Comparison of ENCODE assay signal across 8 cellular contexts in genomic region chr2:222859786-222860726, GRCh38. TPM values are rescaled to one million over a fixed set of nuclear protein-coding genes. Genes with fewer than 3 reads are reported as not detected.
DNase-seq lines count a peak whose midpoint lies in the region.

No MANE protein-coding gene starts in this region.

- H3K4me3 ChIP-seq in trophoblast cell (ENCODE audit: low read depth, low read length) = no peak overlapping the region

- H3K9me3 ChIP-seq in KOPT-K1 (ENCODE audit: insufficient read depth, low read length, poor library complexity, severe bottlenecking) (no peaks in the 10 kb centered on the region), trophoblast cell (ENCODE audit: insufficient read depth, low read depth, low read length) (peaks cover 2% of the 10 kb centered on the region)

- no peaks in the 10 kb centered on the region for H3K9me3 Mint-ChIP-seq in activated T-helper 2 cell treated with anti-CD3 and anti-CD28 coated beads, Interferon-gamma antibody, Interleukin-2, Interleukin-4, amounts not matched to agents 10 μg/mL and 5 μg/mL and 100 μg/mL, durations not matched to agents 14 hours and 24 hours and 36 hours

- no peak overlapping the region for H3K23ac ChIP-seq in trophoblast cell (ENCODE audit: low read length)

- no peak overlapping the region for H2BK5ac ChIP-seq in trophoblast cell (ENCODE audit: low read depth, low read length, poor library complexity)

- peaks cover 9% of the 10 kb centered on the region for H3K79me1 ChIP-seq in trophoblast cell (ENCODE audit: low read length)

- DNase-seq in DMS79 treated with DMSO at 0.1 percent for 48 hours (lab: John Stamatoyannopoulos, UW) (peak; percentile 72), cardiac septum (ENCODE audit: low spot score) (peak; percentile 77), trophoblast cell (peak; percentile 73 to 77), posterior cingulate gyrus (no peak), dedifferentiated amniotic fluid mesenchymal stem cell (ENCODE audit: extremely low spot score) (no peak), COLO668 (lab: John Stamatoyannopoulos, UW; ENCODE audit: unreplicated experiment) (no peak)
- DNase-seq in activated T-helper 2 cell treated with anti-CD3 and anti-CD28 coated beads, Interferon-gamma antibody, Interleukin-2, Interleukin-4, amounts not matched to agents 10 μg/mL and 5 μg/mL and 100 μg/mL, durations not matched to agents 14 hours and 24 hours and 36 hours (ENCODE audit: low spot score) = no peak

- no peak overlapping the region for H4K8ac ChIP-seq in trophoblast cell (ENCODE audit: low read depth, low read length)

- H3K18ac ChIP-seq in trophoblast cell (ENCODE audit: low read length) = no peak overlapping the region

- H3K27ac ChIP-seq in KOPT-K1 (ENCODE audit: low read depth, low read length, poor library complexity, severe bottlenecking) = peak overlapping the region; percentile 81
- peak overlapping the region; percentile 37 for H3K27ac ChIP-seq in trophoblast cell (ENCODE audit: low read depth, low read length)

- H3K4ac ChIP-seq in trophoblast cell (ENCODE audit: low read depth, low read length) = no peak overlapping the region

- no peak overlapping the region for H2BK120ac ChIP-seq in trophoblast cell (ENCODE audit: insufficient read depth, low read length, poor library complexity)

- intact Hi-C loops in activated T-helper 2 cell treated with anti-CD3 and anti-CD28 coated beads, Interferon-gamma antibody, Interleukin-2, Interleukin-4, amounts not matched to agents 10 μg/mL and 5 μg/mL and 100 μg/mL, durations not matched to agents 14 hours and 24 hours and 36 hours (cut with micrococcal nuclease) = loop anchor here (1.0 to 5.0 kb wide), 3 partner anchors 42 to 63 kb away; no protein-coding TSS in a partner anchor
- intact Hi-C loops in cardiac septum (cut with DNase I) = loop anchor here (1.0 to 2.0 kb wide), 2 partner anchors 41 to 68 kb away; no protein-coding TSS in a partner anchor
- intact Hi-C loops in posterior cingulate gyrus (cut with DNase I) = loop anchor here (2.0 kb wide), 1 partner anchor 53 kb away; no protein-coding TSS in a partner anchor

- peaks cover 11% of the 10 kb centered on the region for H3K27me3 Mint-ChIP-seq in activated T-helper 2 cell treated with anti-CD3 and anti-CD28 coated beads, Interferon-gamma antibody, Interleukin-2, Interleukin-4, amounts not matched to agents 10 μg/mL and 5 μg/mL and 100 μg/mL, durations not matched to agents 14 hours and 24 hours and 36 hours (ENCODE audit: low read depth)

- H3K4me1 ChIP-seq in trophoblast cell (ENCODE audit: control insufficient read depth in 1 of 2, insufficient read depth in 2 of 2, low read length in 2 of 2) = peaks cover 5 to 10% of the 10 kb centered on the region in 2 experiments

- H2AFZ ChIP-seq in trophoblast cell (ENCODE audit: insufficient read depth, low read length, poor library complexity) = no peak overlapping the region

- peaks cover 12% of the 10 kb centered on the region for H3K79me2 ChIP-seq in trophoblast cell (ENCODE audit: control insufficient read depth, insufficient read depth, low read length, poor library complexity)

- H3K27me3 ChIP-seq in trophoblast cell (ENCODE audit: insufficient read depth, low read length) = no peaks in the 10 kb centered on the region

- H3K4me3 Mint-ChIP-seq in activated T-helper 2 cell treated with anti-CD3 and anti-CD28 coated beads, Interferon-gamma antibody, Interleukin-2, Interleukin-4, amounts not matched to agents 10 μg/mL and 5 μg/mL and 100 μg/mL, durations not matched to agents 14 hours and 24 hours and 36 hours (ENCODE audit: low read depth) = peak overlapping the region; percentile 76

- H3K4me1 Mint-ChIP-seq in activated T-helper 2 cell treated with anti-CD3 and anti-CD28 coated beads, Interferon-gamma antibody, Interleukin-2, Interleukin-4, amounts not matched to agents 10 μg/mL and 5 μg/mL and 100 μg/mL, durations not matched to agents 14 hours and 24 hours and 36 hours (ENCODE audit: low read depth) = peaks cover 4% of the 10 kb centered on the region

- peaks cover 3% of the 10 kb centered on the region for H3K36me3 Mint-ChIP-seq in activated T-helper 2 cell treated with anti-CD3 and anti-CD28 coated beads, Interferon-gamma antibody, Interleukin-2, Interleukin-4, amounts not matched to agents 10 μg/mL and 5 μg/mL and 100 μg/mL, durations not matched to agents 14 hours and 24 hours and 36 hours (ENCODE audit: low read depth)

- WGBS in trophoblast cell (ENCODE audit: extremely low coverage, insufficient coverage, insufficient read length) = no CpG with 5 or more reads among the region's 12 CpGs

- no peak overlapping the region for H3K14ac ChIP-seq in trophoblast cell (ENCODE audit: low read length)

- no peak overlapping the region for H4K91ac ChIP-seq in trophoblast cell (ENCODE audit: low read depth, low read length)

- H3K27ac Mint-ChIP-seq in activated T-helper 2 cell treated with anti-CD3 and anti-CD28 coated beads, Interferon-gamma antibody, Interleukin-2, Interleukin-4, amounts not matched to agents 10 μg/mL and 5 μg/mL and 100 μg/mL, durations not matched to agents 14 hours and 24 hours and 36 hours = no peak overlapping the region

- H3K36me3 ChIP-seq in KOPT-K1 (ENCODE audit: insufficient read depth, low read length) = no peaks in the 10 kb centered on the region
- H3K36me3 ChIP-seq in trophoblast cell (ENCODE audit: control insufficient read depth in 1 of 2, insufficient read depth in 2 of 2, low read length in 2 of 2) = no peaks in the 10 kb centered on the region

- no peak overlapping the region for H2AK5ac ChIP-seq in trophoblast cell (ENCODE audit: low read length)

- H4K12ac ChIP-seq in trophoblast cell (ENCODE audit: low read depth, low read length) = no peak overlapping the region

- H2BK12ac ChIP-seq in trophoblast cell (ENCODE audit: low read length) = no peak overlapping the region

- peak overlapping the region; percentile 50 for H3K4me2 ChIP-seq in trophoblast cell (ENCODE audit: low read length)

- no peak overlapping the region for H3K9ac ChIP-seq in trophoblast cell (ENCODE audit: low read length)

RNA-seq across cellular contexts. Expression of gene ACSL3, which starts 0.8 kb away (rescaled TPM):
- 72.5 and 74.0 TPM in 2 replicates for total RNA-seq in activated T-helper 2 cell treated with anti-CD3 and anti-CD28 coated beads, Interferon-gamma antibody, Interleukin-2, Interleukin-4, amounts not matched to agents 10 μg/mL and 5 μg/mL and 100 μg/mL, durations not matched to agents 14 hours and 24 hours and 36 hours
- 37.4 TPM for total RNA-seq in cardiac septum
- polyA plus RNA-seq in trophoblast cell (2013) = 119 and 124 TPM in 2 replicates

Comparison
In these comparisons a context has a peak if more than half of its experiments do, and no peak if none do; other contexts are left out.
1. DNase-seq: peak in DMS79 treated with DMSO at 0.1 percent for 48 hours (single experiment), cardiac septum (single experiment) and trophoblast cell (2 of 2); none in activated T-helper 2 cell treated with anti-CD3 and anti-CD28 coated beads, Interferon-gamma antibody, Interleukin-2, Interleukin-4, amounts not matched to agents 10 μg/mL and 5 μg/mL and 100 μg/mL, durations not matched to agents 14 hours and 24 hours and 36 hours (single experiment), posterior cingulate gyrus (0 of 10), dedifferentiated amniotic fluid mesenchymal stem cell (single experiment) and COLO668 (single experiment).